9 cellular contexts compared by ENCODE assay signal in the genomic region with DNA sequence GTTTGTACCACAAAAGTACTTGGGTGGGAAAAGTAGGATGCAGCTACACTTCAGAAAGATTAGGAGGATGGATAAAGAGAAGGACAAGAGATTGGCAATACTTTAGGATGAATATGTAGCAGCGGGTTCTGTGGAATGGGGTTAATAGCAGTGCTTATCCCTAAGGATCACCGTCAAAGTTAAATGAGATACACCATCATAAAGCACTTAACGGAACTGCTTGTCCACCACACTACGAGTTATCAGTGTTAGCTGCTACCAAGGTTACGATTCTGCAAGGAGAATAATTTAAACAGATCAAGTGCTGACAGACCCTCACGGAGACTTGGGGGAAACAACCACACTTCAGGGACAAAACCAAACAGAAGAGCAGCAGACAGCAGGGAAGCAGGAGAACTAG. TPM values are rescaled to one million over a fixed set of nuclear protein-coding genes. Genes with fewer than 3 reads are reported as not detected.
DNase-seq lines count a peak whose midpoint lies in the region; ATAC-seq, FAIRE-seq and TF ChIP-seq lines count a peak whose summit lies in the region.
"Had no signal": no experiment of that assay in that cellular context is flagged by ENCODE, and none has a peak within 500 bp of the region (broad histone marks: within the 10 kb centered on the region; RNA-seq: fewer than 3 reads in every experiment).

No MANE protein-coding gene starts in this region.

- dilution Hi-C loops in keratinocyte (cut with MboI; ENCODE audit: extremely low pct_ligation_motif_present, low sequenced_read_pairs) = no loop called here

- H3K36me3 ChIP-seq in keratinocyte (ENCODE audit: control insufficient read depth in 2 of 2, extremely low read depth in 1 of 2, insufficient read depth in 2 of 2, low read length in 2 of 2) (no peaks in the 10 kb centered on the region), thoracic aorta (no peaks in the 10 kb centered on the region)

- peak overlapping the region; percentile 82 for H3K9ac ChIP-seq in keratinocyte (ENCODE audit: control insufficient read depth, extremely low read depth, insufficient read depth, low read length)

- peak overlapping the region; percentile 99 for H2AFZ ChIP-seq in keratinocyte (ENCODE audit: control insufficient read depth, low read length)

- no peaks in the 10 kb centered on the region for H3K27me3 Mint-ChIP-seq in activated CD4-positive, alpha-beta T cell treated with anti-CD3 and anti-CD28 coated beads, Interleukin-2, amount 10 ng/mL, durations not matched to agents 24 days and 14 days
- no peaks in the 10 kb centered on the region for H3K27me3 Mint-ChIP-seq in activated T-helper 17 cell treated with anti-CD3 and anti-CD28 coated beads, Interleukin-2, amount 50 U/mL, for 72 hours

- H3K27ac Mint-ChIP-seq in activated CD4-positive, alpha-beta T cell treated with anti-CD3 and anti-CD28 coated beads, Interleukin-2, amount 10 ng/mL, durations not matched to agents 24 days and 14 days = peak overlapping the region; percentile 91
- H3K27ac Mint-ChIP-seq in activated T-helper 17 cell treated with anti-CD3 and anti-CD28 coated beads, Interleukin-2, amount 50 U/mL, for 72 hours = peak overlapping the region; percentile 80

- peak overlapping the region; percentile 92 for H3K4me2 ChIP-seq in keratinocyte (ENCODE audit: control insufficient read depth, extremely low read depth, insufficient read depth, low read depth, low read length)

- H3K9me3 ChIP-seq in keratinocyte (ENCODE audit: control insufficient read depth, low read depth, low read length) = no peaks in the 10 kb centered on the region
- no peaks in the 10 kb centered on the region for H3K9me3 ChIP-seq in thoracic aorta

- H3K4me1 Mint-ChIP-seq in activated CD4-positive, alpha-beta T cell treated with anti-CD3 and anti-CD28 coated beads, Interleukin-2, amount 10 ng/mL, durations not matched to agents 24 days and 14 days = peaks cover 41% of the 10 kb centered on the region
- H3K4me1 Mint-ChIP-seq in activated T-helper 17 cell treated with anti-CD3 and anti-CD28 coated beads, Interleukin-2, amount 50 U/mL, for 72 hours = peaks cover 45% of the 10 kb centered on the region

- H3K27ac ChIP-seq in keratinocyte (ENCODE audit: control insufficient read depth, insufficient read depth, low read length) (peak overlapping the region; percentile 68), thoracic aorta (peak overlapping the region; percentile 64 to 66)

- H3K27me3 ChIP-seq in keratinocyte (ENCODE audit: control insufficient read depth, extremely low read depth, insufficient read depth, low read length) = no peaks in the 10 kb centered on the region
- no peaks in the 10 kb centered on the region for H3K27me3 ChIP-seq in thoracic aorta (replicated peaks; ENCODE audit: insufficient read depth)

- H3K4me3 ChIP-seq in keratinocyte (ENCODE audit: control insufficient read depth in 2 of 3, extremely low read depth in 1 of 3, insufficient read depth in 2 of 3, low read depth in 1 of 3, low read length in 3 of 3) (peak overlapping the region; percentile 88 to 97 (median 97)), thoracic aorta (peak overlapping the region; percentile 93)

- intact Hi-C loops in activated CD4-positive, alpha-beta T cell treated with anti-CD3 and anti-CD28 coated beads, Interleukin-2, amount 10 ng/mL, durations not matched to agents 24 days and 14 days (cut with micrococcal nuclease) = loop anchor here (5.0 to 10.0 kb wide), 3 partner anchors 365 to 1125 kb away; no protein-coding TSS in a partner anchor

- peaks cover 24% of the 10 kb centered on the region for H3K79me2 ChIP-seq in keratinocyte (ENCODE audit: control insufficient read depth, insufficient read depth, low read length)

- no peak for ATAC-seq in activated T-helper 17 cell treated with anti-CD3 and anti-CD28 coated beads, Interleukin-2, amount 50 U/mL, for 72 hours (replicated peaks)
- ATAC-seq in thoracic aorta (ENCODE audit: insufficient number of reproducible peaks, low FRiP score, low read depth) (peak; percentile 21), GM19455 (IDR thresholded peaks at IDR 0.05; ENCODE audit: unreplicated experiment) (no peak)

- H3K9me3 Mint-ChIP-seq in activated CD4-positive, alpha-beta T cell treated with anti-CD3 and anti-CD28 coated beads, Interleukin-2, amount 10 ng/mL, durations not matched to agents 24 days and 14 days = no peaks in the 10 kb centered on the region
- no peaks in the 10 kb centered on the region for H3K9me3 Mint-ChIP-seq in activated T-helper 17 cell treated with anti-CD3 and anti-CD28 coated beads, Interleukin-2, amount 50 U/mL, for 72 hours

- peaks cover 15% of the 10 kb centered on the region for H3K36me3 Mint-ChIP-seq in activated CD4-positive, alpha-beta T cell treated with anti-CD3 and anti-CD28 coated beads, Interleukin-2, amount 10 ng/mL, durations not matched to agents 24 days and 14 days (ENCODE audit: low read depth)
- H3K36me3 Mint-ChIP-seq in activated T-helper 17 cell treated with anti-CD3 and anti-CD28 coated beads, Interleukin-2, amount 50 U/mL, for 72 hours (ENCODE audit: low read depth) = peaks cover 25% of the 10 kb centered on the region

- H3K4me1 ChIP-seq in keratinocyte (ENCODE audit: control insufficient read depth, extremely low read depth, insufficient read depth, low read length) (peaks cover 16% of the 10 kb centered on the region), thoracic aorta (ENCODE audit: control insufficient read depth in 1 of 2, low read depth in 2 of 2) (peaks cover 12 to 20% of the 10 kb centered on the region in 2 donors)

- peak; percentile 43 for FAIRE-seq in keratinocyte (lab: Jason Lieb, UNC)

- no peak for DNase-seq in activated CD4-positive, alpha-beta T cell treated with anti-CD3 and anti-CD28 coated beads, Interleukin-2, amount 10 ng/mL, durations not matched to agents 24 days and 14 days
- DNase-seq in activated CD4-positive, alpha-beta T cell treated with anti-CD3 and anti-CD28 coated beads, Interleukin-2, amount 50 U/mL, for 1 hour = no peak
- DNase-seq in keratinocyte (ENCODE audit: low read depth, low spot score) = no peak
- DNase-seq in thoracic aorta (ENCODE audit: low spot score) = no peak
- no peak for DNase-seq in NCI-H187 treated with DMSO at 0.1 percent for 48 hours (lab: John Stamatoyannopoulos, UW)
- DNase-seq in cortex of kidney (lab: John Stamatoyannopoulos, UW) = no peak
- DNase-seq: NCI-H446 treated with DMSO at 0.1 percent for 48 hours had no signal

- no peaks in the 10 kb centered on the region for H4K20me1 ChIP-seq in keratinocyte (ENCODE audit: control insufficient read depth, extremely low read depth, insufficient read depth, low read length)

- no peaks in the 10 kb centered on the region for H3K9me1 ChIP-seq in keratinocyte (ENCODE audit: control insufficient read depth, extremely low read depth, insufficient read depth, low read length)

- no peak for TF ChIP-seq CTCF in keratinocyte (optimal IDR thresholded peaks at IDR 0.05 in 1 of 3, IDR thresholded peaks at IDR 0.05 in 1 of 3, conservative IDR thresholded peaks at IDR 0.05 in 1 of 3; ENCODE audit: extremely low read depth in 1 of 3, insufficient read depth in 2 of 3, low read length in 3 of 3)
- no peak for TF ChIP-seq CTCF in thoracic aorta (IDR thresholded peaks at IDR 0.05)

- peak overlapping the region; percentile 93 for H3K4me3 Mint-ChIP-seq in activated CD4-positive, alpha-beta T cell treated with anti-CD3 and anti-CD28 coated beads, Interleukin-2, amount 10 ng/mL, durations not matched to agents 24 days and 14 days
- H3K4me3 Mint-ChIP-seq in activated T-helper 17 cell treated with anti-CD3 and anti-CD28 coated beads, Interleukin-2, amount 50 U/mL, for 72 hours = peak overlapping the region; percentile 91

RNA-seq across cellular contexts. Expression of a gene that starts 1.0 kb away (rescaled TPM):
- 46.8 and 47.2 TPM in 2 replicates for total RNA-seq in activated CD4-positive, alpha-beta T cell treated with anti-CD3 and anti-CD28 coated beads, Interleukin-2, amount 10 ng/mL, durations not matched to agents 24 days and 14 days
- 10 to 100 TPM; 23.2 to 38.1 TPM for total RNA-seq in activated T-helper 17 cell treated with anti-CD3 and anti-CD28 coated beads, Interleukin-2, amount 50 U/mL, for 72 hours
- 9.7 to 17.7 TPM (median 13.4 TPM) in 3 replicates for polyA plus RNA-seq in keratinocyte
- 18.3 TPM for polyA plus RNA-seq in keratinocyte (2011; ENCODE audit: low read depth)
- 8.6 and 15.9 TPM in 2 replicates for polyA plus RNA-seq in keratinocyte (2011; cell fraction: cytosol; rRNA removed)
- polyA plus RNA-seq in keratinocyte (2011; cell fraction: nucleus; rRNA removed) = 12.8 and 14.6 TPM in 2 replicates
- polyA plus RNA-seq in keratinocyte (2012; ENCODE audit: low replicate concordance) = 8.1 and 14.5 TPM in 2 replicates
- polyA minus RNA-seq in keratinocyte = 4.4 to 11.3 TPM (median 5.8 TPM) in 3 replicates
- 6.5 TPM for polyA minus RNA-seq in keratinocyte (2011; cell fraction: cytosol; rRNA and poly(A)+ RNA removed)
- 11.9 and 14.2 TPM in 2 replicates for polyA minus RNA-seq in keratinocyte (2011; cell fraction: nucleus; rRNA and poly(A)+ RNA removed)
- 10 to 100 TPM in 1 of 2 donors, 1 to 10 TPM in 1; 4.5 to 12.3 TPM for total RNA-seq in thoracic aorta

RNA-seq across cellular contexts. Expression of a gene that starts 40.6 kb away (rescaled TPM):
- total RNA-seq in activated CD4-positive, alpha-beta T cell treated with anti-CD3 and anti-CD28 coated beads, Interleukin-2, amount 10 ng/mL, durations not matched to agents 24 days and 14 days = not detected in 2 replicates
- total RNA-seq in activated T-helper 17 cell treated with anti-CD3 and anti-CD28 coated beads, Interleukin-2, amount 50 U/mL, for 72 hours = not detected
- 0.91 to 2.0 TPM (median 1.4 TPM) in 3 replicates for polyA plus RNA-seq in keratinocyte
- polyA plus RNA-seq in keratinocyte (2011; ENCODE audit: low read depth) = not detected
- polyA plus RNA-seq in keratinocyte (2011; cell fraction: cytosol; rRNA removed) = 1.1 and 1.6 TPM in 2 replicates
- polyA plus RNA-seq in keratinocyte (2011; cell fraction: nucleus; rRNA removed) = 1.00 and 1.0 TPM in 2 replicates
- polyA plus RNA-seq in keratinocyte (2012; ENCODE audit: low replicate concordance) = 0.16 and 1.5 TPM in 2 replicates
- 3.2 to 5.0 TPM (median 4.6 TPM) in 3 replicates for polyA minus RNA-seq in keratinocyte
- 5.9 TPM for polyA minus RNA-seq in keratinocyte (2011; cell fraction: cytosol; rRNA and poly(A)+ RNA removed)
- 1.4 and 1.9 TPM in 2 replicates for polyA minus RNA-seq in keratinocyte (2011; cell fraction: nucleus; rRNA and poly(A)+ RNA removed)
- total RNA-seq in thoracic aorta = 10 to 100 TPM; 32.4 to 35.1 TPM

Comparison
In these comparisons a context has a peak if more than half of its experiments do, and no peak if none do; other contexts are left out.
1. RNA of a gene that starts 40.6 kb away (total RNA-seq): 32.4 to 35.1 TPM in thoracic aorta; not detected in activated CD4-positive, alpha-beta T cell treated with anti-CD3 and anti-CD28 coated beads, Interleukin-2, amount 10 ng/mL, durations not matched to agents 24 days and 14 days and not detected in activated T-helper 17 cell treated with anti-CD3 and anti-CD28 coated beads, Interleukin-2, amount 50 U/mL, for 72 hours; every median in the first group is over 10 times any median in the second.